8 cellular contexts compared by ENCODE assay signal in the genomic region with DNA sequence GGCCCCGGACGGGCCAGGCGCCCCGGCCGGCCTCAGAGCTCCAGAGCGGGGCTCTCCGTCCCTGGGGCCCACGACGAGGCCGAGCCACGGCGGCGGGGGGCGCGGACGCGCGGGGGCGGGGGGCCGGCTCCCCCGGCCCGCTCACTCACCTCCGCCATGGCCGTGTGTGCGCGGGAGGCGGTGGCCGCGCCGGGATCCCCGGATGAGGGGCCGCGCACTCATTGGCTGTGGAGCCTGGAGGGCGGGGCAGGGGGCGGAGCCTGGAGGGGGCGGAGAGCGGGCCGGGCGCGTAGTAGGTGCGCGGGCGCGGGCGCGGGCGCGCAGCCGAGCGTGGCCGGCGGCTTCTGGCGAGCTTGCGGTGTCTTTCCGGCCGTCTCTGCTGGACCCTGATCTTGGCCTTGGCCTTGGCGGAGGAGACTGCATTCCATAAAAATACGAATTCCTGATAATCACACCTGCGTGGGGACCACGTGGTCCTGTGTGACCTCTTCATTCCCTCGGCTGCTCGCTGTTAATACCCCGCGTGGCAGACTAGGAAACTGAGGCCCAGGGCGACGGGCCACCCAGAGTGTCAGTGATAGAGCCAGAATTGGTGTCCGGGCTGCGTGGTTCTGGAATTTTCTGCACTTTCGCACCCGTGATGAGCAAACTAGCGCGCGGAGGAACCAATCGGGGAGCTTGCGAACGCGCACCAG. TPM values are rescaled to one million over a fixed set of nuclear protein-coding genes. Genes with fewer than 3 reads are reported as not detected.
DNase-seq lines count a peak whose midpoint lies in the region; ATAC-seq and TF ChIP-seq lines count a peak whose summit lies in the region.

A gene with protein sequence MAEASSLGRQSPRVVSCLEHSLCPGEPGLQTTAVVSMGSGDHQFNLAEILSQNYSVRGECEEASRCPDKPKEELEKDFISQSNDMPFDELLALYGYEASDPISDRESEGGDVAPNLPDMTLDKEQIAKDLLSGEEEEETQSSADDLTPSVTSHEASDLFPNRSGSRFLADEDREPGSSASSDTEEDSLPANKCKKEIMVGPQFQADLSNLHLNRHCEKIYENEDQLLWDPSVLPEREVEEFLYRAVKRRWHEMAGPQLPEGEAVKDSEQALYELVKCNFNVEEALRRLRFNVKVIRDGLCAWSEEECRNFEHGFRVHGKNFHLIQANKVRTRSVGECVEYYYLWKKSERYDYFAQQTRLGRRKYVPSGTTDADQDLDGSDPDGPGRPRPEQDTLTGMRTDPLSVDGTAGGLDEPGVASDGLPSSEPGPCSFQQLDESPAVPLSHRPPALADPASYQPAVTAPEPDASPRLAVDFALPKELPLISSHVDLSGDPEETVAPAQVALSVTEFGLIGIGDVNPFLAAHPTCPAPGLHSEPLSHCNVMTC (minus strand): TSS at position 172 of the 695 bp plus-strand sequence. CDS start 14 bp downstream, at position 158.

- peak within 1 kb of the TSS; percentile 86 for H3K18ac ChIP-seq in trophoblast cell (ENCODE audit: low read length)

- H3K23ac ChIP-seq in trophoblast cell (ENCODE audit: low read length): no peak within 1 kb of the TSS

- peak within 1 kb of the TSS; percentile 70 for H2BK5ac ChIP-seq in trophoblast cell (ENCODE audit: low read depth, low read length, poor library complexity)

- peak within 1 kb of the TSS; percentile 21 for H2AK5ac ChIP-seq in trophoblast cell (ENCODE audit: low read length)

- H3K4me1 ChIP-seq in cardiac muscle cell (ENCODE audit: low read depth) (peaks cover 7% of the 10 kb centered on the region), trophoblast cell (ENCODE audit: control insufficient read depth in 1 of 2, insufficient read depth in 2 of 2, low read length in 2 of 2) (peaks cover 22 to 30% of the 10 kb centered on the region in 2 experiments), tibial artery (peaks cover 0 to 36% (median 33%) of the 10 kb centered on the region in 4 donors)

- H4K8ac ChIP-seq in trophoblast cell (ENCODE audit: low read depth, low read length): peak within 1 kb of the TSS; percentile 86

- H2BK12ac ChIP-seq in trophoblast cell (ENCODE audit: low read length): no peak within 1 kb of the TSS

- peaks cover 3% of the 10 kb centered on the region for H3K79me1 ChIP-seq in trophoblast cell (ENCODE audit: low read length)

- H3K9me3 ChIP-seq in cardiac muscle cell (ENCODE audit: low read depth): no peaks in the 10 kb centered on the region
- peaks cover 6% of the 10 kb centered on the region for H3K9me3 ChIP-seq in trophoblast cell (ENCODE audit: insufficient read depth, low read depth, low read length)
- H3K9me3 ChIP-seq in tibial artery: no peaks in the 10 kb centered on the region

- H3K4me3 ChIP-seq in cardiac muscle cell: peak within 1 kb of the TSS; percentile 99
- H3K4me3 ChIP-seq in trophoblast cell (ENCODE audit: low read depth, low read length): peak within 1 kb of the TSS; percentile 86
- peak within 1 kb of the TSS; percentile 82 to 96 for H3K4me3 ChIP-seq in tibial artery

- H3K4me2 ChIP-seq in trophoblast cell (ENCODE audit: low read length): peak within 1 kb of the TSS; percentile 64

- H4K12ac ChIP-seq in trophoblast cell (ENCODE audit: low read depth, low read length): peak within 1 kb of the TSS; percentile 87

- H3K27me3 ChIP-seq in cardiac muscle cell (no peaks in the 10 kb centered on the region), trophoblast cell (ENCODE audit: insufficient read depth, low read length) (no peaks in the 10 kb centered on the region), tibial artery (no peaks in the 10 kb centered on the region)

- peak within 1 kb of the TSS; percentile 86 for H3K4ac ChIP-seq in trophoblast cell (ENCODE audit: low read depth, low read length)

- intact Hi-C loops in tibial artery (cut with DNase I; ENCODE audit: low total_unique reads): no loop called here

- H3K79me2 ChIP-seq in trophoblast cell (ENCODE audit: control insufficient read depth, insufficient read depth, low read length, poor library complexity): peaks cover 35% of the 10 kb centered on the region

- no peak for TF ChIP-seq CTCF in cardiac muscle cell (IDR thresholded peaks at IDR 0.05; ENCODE audit: low read depth, low read length)
- no peak for TF ChIP-seq CTCF in tibial artery (IDR thresholded peaks at IDR 0.05)

- peak within 1 kb of the TSS; percentile 74 for H2BK120ac ChIP-seq in trophoblast cell (ENCODE audit: insufficient read depth, low read length, poor library complexity)

- H2AFZ ChIP-seq in trophoblast cell (ENCODE audit: insufficient read depth, low read length, poor library complexity): peak within 1 kb of the TSS; percentile 86

- H3K27ac ChIP-seq in cardiac muscle cell (peak within 1 kb of the TSS; percentile 66), trophoblast cell (ENCODE audit: low read depth, low read length) (peak within 1 kb of the TSS; percentile 19), tibial artery (peak within 1 kb of the TSS; percentile 78 to 84)

- DNase-seq in DMS 273 (lab: John Stamatoyannopoulos, UW; ENCODE audit: unreplicated experiment) (peak; percentile 88), LoVo (ENCODE audit: low spot score) (peak; percentile 84), SW480 (ENCODE audit: low spot score) (peak; percentile 22), cardiac muscle cell (ENCODE audit: low read depth in 1 of 2, low spot score in 1 of 2) (peak; percentile 82 to 86), trophoblast cell (peak; percentile 45 to 75), tibial artery (peak; percentile 65 to 89)
- DNase-seq in activated naive CD8-positive, alpha-beta T cell treated with anti-CD3 and anti-CD28 coated beads, Interleukin-2, amount 50 U/mL, for 16 hours (ENCODE audit: low read depth, low spot score): peak; percentile 71

- H3K36me3 ChIP-seq in cardiac muscle cell: no peaks in the 10 kb centered on the region
- peaks cover 12 to 15% of the 10 kb centered on the region in 2 experiments for H3K36me3 ChIP-seq in trophoblast cell (ENCODE audit: control insufficient read depth in 1 of 2, insufficient read depth in 2 of 2, low read length in 2 of 2)
- peaks cover 0 to 14% (median 0%) of the 10 kb centered on the region in 3 donors for H3K36me3 ChIP-seq in tibial artery

- WGBS in trophoblast cell (ENCODE audit: extremely low coverage, insufficient coverage, insufficient read length): no CpG with 5 or more reads among the region's 77 CpGs

- peak; percentile 69 for ATAC-seq in GM21619 (IDR thresholded peaks at IDR 0.05; ENCODE audit: unreplicated experiment)

- H4K91ac ChIP-seq in trophoblast cell (ENCODE audit: low read depth, low read length): peak within 1 kb of the TSS; percentile 92

- H3K14ac ChIP-seq in trophoblast cell (ENCODE audit: low read length): peak within 1 kb of the TSS; percentile 88

- H3K9ac ChIP-seq in trophoblast cell (ENCODE audit: low read length): peak within 1 kb of the TSS; percentile 90

RNA-seq across cellular contexts. Expression of the gene that starts here (rescaled TPM):
- 28.8 and 32.7 TPM in 2 replicates for total RNA-seq in cardiac muscle cell
- polyA plus RNA-seq in cardiac muscle cell: 47.8 and 52.9 TPM in 2 replicates
- 38.2 and 39.1 TPM in 2 replicates for polyA plus RNA-seq in trophoblast cell (2013)

Comparison
In these comparisons a context has a peak if more than half of its experiments do, and no peak if none do; other contexts are left out.
1. Peak in every context shown above with its lines: DNase-seq, ATAC-seq, H3K4me3 ChIP-seq and H3K27ac ChIP-seq.
2. DNase-seq: peak in every context shown above with its lines; median percentile 88 in DMS 273; 84 in LoVo; 84 in cardiac muscle cell; 77 in tibial artery; 71 in activated naive CD8-positive, alpha-beta T cell treated with anti-CD3 and anti-CD28 coated beads, Interleukin-2, amount 50 U/mL, for 16 hours; 60 in trophoblast cell; 22 in SW480.
3. H3K27ac ChIP-seq: peak in every context shown above with its lines; median percentile 81 in tibial artery; 66 in cardiac muscle cell; 19 in trophoblast cell.